Comparison of ENCODE assay signal across 1 cellular context in the genomic region with DNA sequence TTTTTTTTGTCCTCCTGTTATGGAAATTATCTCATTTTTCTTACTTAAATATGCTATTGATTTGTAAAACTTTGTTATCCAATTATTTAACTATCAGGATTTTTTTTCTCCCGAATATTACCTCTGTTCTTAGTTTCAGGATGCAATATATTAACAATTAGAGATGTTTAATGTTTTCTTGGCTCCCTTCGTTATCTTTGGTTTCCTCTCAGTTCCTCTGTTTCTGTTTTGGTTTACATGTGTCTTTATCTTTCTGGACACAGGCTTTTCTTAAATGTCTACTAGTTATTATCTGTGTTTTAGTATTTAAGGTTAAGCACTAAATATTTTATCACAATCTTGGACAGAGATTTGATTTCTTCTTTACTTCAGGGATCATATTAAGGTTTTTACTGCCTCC.
TF ChIP-seq lines count a peak whose summit lies in the region.

No MANE protein-coding gene starts in this region.

TF ChIP-seq in GM12878, 131 proteins besides CTCF, POLR2A, EP300 and RAD21:
- TF ChIP-seq, protein P1, sequence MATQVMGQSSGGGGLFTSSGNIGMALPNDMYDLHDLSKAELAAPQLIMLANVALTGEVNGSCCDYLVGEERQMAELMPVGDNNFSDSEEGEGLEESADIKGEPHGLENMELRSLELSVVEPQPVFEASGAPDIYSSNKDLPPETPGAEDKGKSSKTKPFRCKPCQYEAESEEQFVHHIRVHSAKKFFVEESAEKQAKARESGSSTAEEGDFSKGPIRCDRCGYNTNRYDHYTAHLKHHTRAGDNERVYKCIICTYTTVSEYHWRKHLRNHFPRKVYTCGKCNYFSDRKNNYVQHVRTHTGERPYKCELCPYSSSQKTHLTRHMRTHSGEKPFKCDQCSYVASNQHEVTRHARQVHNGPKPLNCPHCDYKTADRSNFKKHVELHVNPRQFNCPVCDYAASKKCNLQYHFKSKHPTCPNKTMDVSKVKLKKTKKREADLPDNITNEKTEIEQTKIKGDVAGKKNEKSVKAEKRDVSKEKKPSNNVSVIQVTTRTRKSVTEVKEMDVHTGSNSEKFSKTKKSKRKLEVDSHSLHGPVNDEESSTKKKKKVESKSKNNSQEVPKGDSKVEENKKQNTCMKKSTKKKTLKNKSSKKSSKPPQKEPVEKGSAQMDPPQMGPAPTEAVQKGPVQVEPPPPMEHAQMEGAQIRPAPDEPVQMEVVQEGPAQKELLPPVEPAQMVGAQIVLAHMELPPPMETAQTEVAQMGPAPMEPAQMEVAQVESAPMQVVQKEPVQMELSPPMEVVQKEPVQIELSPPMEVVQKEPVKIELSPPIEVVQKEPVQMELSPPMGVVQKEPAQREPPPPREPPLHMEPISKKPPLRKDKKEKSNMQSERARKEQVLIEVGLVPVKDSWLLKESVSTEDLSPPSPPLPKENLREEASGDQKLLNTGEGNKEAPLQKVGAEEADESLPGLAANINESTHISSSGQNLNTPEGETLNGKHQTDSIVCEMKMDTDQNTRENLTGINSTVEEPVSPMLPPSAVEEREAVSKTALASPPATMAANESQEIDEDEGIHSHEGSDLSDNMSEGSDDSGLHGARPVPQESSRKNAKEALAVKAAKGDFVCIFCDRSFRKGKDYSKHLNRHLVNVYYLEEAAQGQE (IDR thresholded peaks at IDR 0.05; ENCODE audit: low read depth, low read length), result no peak
- peak; percentile 68; the same call in 1 of the 2 replicates for TF ChIP-seq MTA2 (IDR thresholded peaks at IDR 0.05; ENCODE audit: low read depth)
TF ChIP-seq in GM12878: peak in this region for 1.
